In genomic region chr19:12521996-12522395, GRCh38 we compare ENCODE assay signal across 14 cellular contexts. TPM values are rescaled to one million over a fixed set of nuclear protein-coding genes. Genes with fewer than 3 reads are reported as not detected.
A peak's percentile ranks its signal among the peaks of the same experiment; 100 is the strongest.
DNase-seq lines count a peak whose midpoint lies in the region; ATAC-seq and TF ChIP-seq lines count a peak whose summit lies in the region.
"Had no signal": no experiment of that assay in that cellular context is flagged by ENCODE, and none has a peak within 500 bp of the region (broad histone marks: within the 10 kb centered on the region; RNA-seq: fewer than 3 reads in every experiment).

No MANE protein-coding gene starts in this region.

- H3K9me3 ChIP-seq in esophagus muscularis mucosa (peaks cover 10 to 69% (median 56%) of the 10 kb centered on the region in 4 donors), tibial artery (peaks cover 9 to 97% (median 54%) of the 10 kb centered on the region in 3 donors)

- DNase-seq in COR-L47 (lab: John Stamatoyannopoulos, UW), result peak; percentile 61
- DNase-seq in OCI-M1 (lab: John Stamatoyannopoulos, UW), result peak; percentile 49
- no peak for DNase-seq in esophagus muscularis mucosa (ENCODE audit: extremely low spot score)
- DNase-seq in activated T-cell treated with anti-CD3 and anti-CD28 coated beads, Interleukin-2, amount 50 U/mL, for 1 hour, result no peak
- no peak for DNase-seq in tibial artery
- DNase-seq: dermis blood vessel endothelial cell, HFFc6, NCI-H1092, SK-N-SH had no signal

- no peak for TF ChIP-seq EP300 in esophagus muscularis mucosa (IDR thresholded peaks at IDR 0.05)

- 0 out of 2 replicates have a peak, but pooled peaks have one; percentile 6 for TF ChIP-seq CTCF in GM12875 (IDR thresholded peaks at IDR 0.05; ENCODE audit: borderline replicate concordance, insufficient read depth, low read depth, low read length)
- peak in 2 of 3 experiments; percentile 15 to 37 for TF ChIP-seq CTCF in esophagus muscularis mucosa (IDR thresholded peaks at IDR 0.05)
- TF ChIP-seq CTCF in tibial artery (IDR thresholded peaks at IDR 0.05), result no peak

- no peaks in the 10 kb centered on the region for H3K4me1 ChIP-seq in esophagus muscularis mucosa
- no peaks in the 10 kb centered on the region for H3K4me1 ChIP-seq in tibial artery

- ATAC-seq in GM18907 (IDR thresholded peaks at IDR 0.05; ENCODE audit: unreplicated experiment), result no peak
- no peak for ATAC-seq in HG03097 (IDR thresholded peaks at IDR 0.05; ENCODE audit: low FRiP score, unreplicated experiment)
- ATAC-seq: activated CD4-positive, CD25-positive, alpha-beta regulatory T cell treated with anti-CD3 and anti-CD28 coated beads, Interleukin-2, amount 50 U/mL, for 24 hours had no signal

- H3K27me3 ChIP-seq in esophagus muscularis mucosa (no peaks in the 10 kb centered on the region), tibial artery (no peaks in the 10 kb centered on the region)

- intact Hi-C loops in esophagus muscularis mucosa (cut with DNase I) (no loop called here), tibial artery (cut with DNase I; ENCODE audit: low total_unique reads) (no loop called here)

- H3K4me3 ChIP-seq in GM12875 (ENCODE audit: low read depth, low read length) (no peak overlapping the region), esophagus muscularis mucosa (no peak overlapping the region), tibial artery (no peak overlapping the region)
- H3K4me3 ChIP-seq: smooth muscle cell had no signal

- H3K36me3 ChIP-seq in esophagus muscularis mucosa (peaks cover 13 to 36% (median 33%) of the 10 kb centered on the region in 4 donors), tibial artery (peaks cover 40 to 67% (median 42%) of the 10 kb centered on the region in 3 donors)

- 65% methylated on average over 6 of the region's 6 CpGs for WGBS in esophagus muscularis mucosa

- H3K27ac ChIP-seq in esophagus muscularis mucosa (replicated peaks in 1 of 4) (no peak overlapping the region), tibial artery (no peak overlapping the region)

- TF ChIP-seq POLR2A in esophagus muscularis mucosa (IDR thresholded peaks at IDR 0.05; ENCODE audit: low read depth), result no peak

RNA-seq across cellular contexts. Expression of gene ZNF564, which starts 29.3 kb away (rescaled TPM):
- 10 to 100 TPM in 1 of 4 donors, 1 to 10 TPM in 3; 8.3 to 13.7 (median 9.3) TPM for total RNA-seq in esophagus muscularis mucosa

RNA-seq across cellular contexts. Expression of gene ZNF709, which starts 37.4 kb away (rescaled TPM):
- 1 to 10 TPM; 1.7 to 2.9 (median 2.3) TPM for total RNA-seq in esophagus muscularis mucosa

Comparison
In these comparisons a context has a peak if more than half of its experiments do, and no peak if none do; other contexts are left out.
1. DNase-seq: peak in COR-L47 (single experiment) and OCI-M1 (single experiment); none in esophagus muscularis mucosa (single experiment), activated T-cell treated with anti-CD3 and anti-CD28 coated beads, Interleukin-2, amount 50 U/mL, for 1 hour (single experiment) and tibial artery (0 of 2).
2. CTCF ChIP-seq: peak in GM12875 (single experiment) and esophagus muscularis mucosa (2 of 3); none in tibial artery (0 of 2).